ENCODE assay signal across 27 cellular contexts in genomic region chr3:135491478-135491877, GRCh38.
A peak's percentile ranks its signal among the peaks of the same experiment; 100 is the strongest.
DNase-seq lines count a peak whose midpoint lies in the region; ATAC-seq and TF ChIP-seq lines count a peak whose summit lies in the region.
"Had no signal": no experiment of that assay in that cellular context is flagged by ENCODE, and none has a peak within 500 bp of the region (broad histone marks: within the 10 kb centered on the region; RNA-seq: fewer than 3 reads in every experiment).

No MANE protein-coding gene starts in this region.

- H2AFZ ChIP-seq in osteoblast (ENCODE audit: low read length), result no peak overlapping the region

- H3K79me2 ChIP-seq in osteoblast (ENCODE audit: insufficient read depth, low read length), result no peaks in the 10 kb centered on the region

- TF ChIP-seq CTCF in osteoblast (IDR thresholded peaks at IDR 0.05; ENCODE audit: extremely low read depth, low read depth, low read length), result no peak

- no peaks in the 10 kb centered on the region for H3K9me3 ChIP-seq in osteoblast (ENCODE audit: low read depth, low read length)
- H3K9me3 ChIP-seq: BLaER1, left ventricle myocardium inferior, SK-N-SH had no signal

- no peaks in the 10 kb centered on the region for H3K4me1 ChIP-seq in osteoblast (ENCODE audit: insufficient read depth, low read length)
- H3K4me1 ChIP-seq: left ventricle myocardium inferior had no signal

- H3K27me3 ChIP-seq in osteoblast (ENCODE audit: insufficient read depth, low read length), result no peaks in the 10 kb centered on the region
- H3K27me3 ChIP-seq: BLaER1 had no signal

- no peak for ATAC-seq in HG03097 (IDR thresholded peaks at IDR 0.05; ENCODE audit: low FRiP score, unreplicated experiment)
- ATAC-seq: activated CD4-positive, CD25-positive, alpha-beta regulatory T cell treated with anti-CD3 and anti-CD28 coated beads, Interleukin-2, amount 50 U/mL, for 24 hours; activated T-helper 17 cell treated with anti-CD3 and anti-CD28 coated beads, Interleukin-2, amount 50 U/mL, for 72 hours; right cardiac atrium had no signal

- no peak overlapping the region for H3K4me3 ChIP-seq in osteoblast (ENCODE audit: insufficient read depth, low read length)
- H3K4me3 ChIP-seq: BLaER1, left ventricle myocardium inferior had no signal

- in situ Hi-C loops in G401 (cut with HindIII; ENCODE audit: low sequenced_read_pairs), result no loop called here

- H3K27ac ChIP-seq in osteoblast (ENCODE audit: low read depth, low read length), result no peak overlapping the region
- H3K27ac ChIP-seq: BLaER1, left ventricle myocardium inferior had no signal

- no peaks in the 10 kb centered on the region for H3K36me3 ChIP-seq in osteoblast (ENCODE audit: insufficient read depth, low read length)
- H3K36me3 ChIP-seq: BLaER1, left ventricle myocardium inferior had no signal

- no peaks in the 10 kb centered on the region for H4K20me1 ChIP-seq in osteoblast (ENCODE audit: insufficient read depth, low read length)
- H4K20me1 ChIP-seq: BLaER1 had no signal

- DNase-seq in G401 (ENCODE audit: low spot score), result peak; percentile 49
- DNase-seq in RPMI7951 (ENCODE audit: low read depth), result peak; percentile 5
- DNase-seq in cerebellar cortex (ENCODE audit: low spot score), result peak; percentile 30
- peak; percentile 44 for DNase-seq in osteoblast (ENCODE audit: insufficient read length, low spot score, missing footprints)
- no peak for DNase-seq in GM19240 (ENCODE audit: insufficient read length, low spot score)
- DNase-seq in activated CD8-positive, alpha-beta memory T cell treated with anti-CD3 and anti-CD28 coated beads for 24 hours, result no peak
- no peak for DNase-seq in NCI-H1417 treated with DMSO at 0.1 percent for 48 hours (lab: John Stamatoyannopoulos, UW)
- DNase-seq: activated CD4-positive, alpha-beta memory T cell treated with anti-CD3 and anti-CD28 coated beads for 36 hours; activated CD8-positive, alpha-beta memory T cell treated with anti-CD3 and anti-CD28 coated beads, Interleukin-2, amount 50 U/mL, for 48 hours; activated naive CD4-positive, alpha-beta T cell treated with anti-CD3 and anti-CD28 coated beads, Interleukin-2, amount 50 U/mL, for 16 hours; foreskin fibroblast; islet precursor cell; left ventricle myocardium inferior; NCI-H1092; NCI-H187 treated with DMSO at 0.1 percent for 48 hours; NCI-H524; OCI-M1; posterior cingulate gyrus; right cardiac atrium; SK-N-SH; stimulated activated CD4-positive, alpha-beta T cell treated with anti-CD3 and anti-CD28 coated beads, Interleukin-12 subunit alpha, Interleukin-12 subunit beta, amount 100 ng/mL, for 4 hours; stimulated activated CD4-positive, alpha-beta T cell treated with anti-CD3 and anti-CD28 coated beads, Interleukin-4, amount 100 ng/mL, for 1 hour; trophoblast cell had no signal

- H3K4me2 ChIP-seq in osteoblast (ENCODE audit: insufficient read depth, low read length), result no peak overlapping the region
- H3K4me2 ChIP-seq: BLaER1, SK-N-SH had no signal

Comparison
In these comparisons a context has a peak if more than half of its experiments do, and no peak if none do; other contexts are left out.
1. DNase-seq: peak in G401 (single experiment), RPMI7951 (single experiment), cerebellar cortex (single experiment) and osteoblast (single experiment); none in GM19240 (single experiment), activated CD8-positive, alpha-beta memory T cell treated with anti-CD3 and anti-CD28 coated beads for 24 hours (single experiment) and NCI-H1417 treated with DMSO at 0.1 percent for 48 hours (single experiment).